16 cellular contexts compared by ENCODE assay signal in genomic region chr20:15155848-15156401, GRCh38.
"Had no signal": no experiment of that assay in that cellular context is flagged by ENCODE, and none has a peak within 500 bp of the region (broad histone marks: within the 10 kb centered on the region; RNA-seq: fewer than 3 reads in every experiment).

No MANE protein-coding gene starts in this region.

- H3K27ac ChIP-seq: adrenal gland, sigmoid colon, testis had no signal

- H3K9me3 ChIP-seq: adrenal gland, sigmoid colon, testis had no signal

- ATAC-seq: activated T-helper 17 cell treated with anti-CD3 and anti-CD28 coated beads, Interleukin-2, amount 50 U/mL, for 72 hours; natural killer cell treated with Interleukin-12 subunit alpha and Interleukin-12 subunit beta and Interleukin-15 and Interleukin-18, amount 100 ng/mL, for 72 hours had no signal

- H3K36me3 Mint-ChIP-seq: activated naive CD4-positive, alpha-beta T cell treated with anti-CD3 and anti-CD28 coated beads, Interleukin-2, amount 10 ng/mL, durations not matched to agents 7 days and 5 days; natural killer cell treated with Interleukin-12 subunit alpha and Interleukin-12 subunit beta and Interleukin-15 and Interleukin-18, amount 100 ng/mL, for 72 hours had no signal

- H3K27ac Mint-ChIP-seq: activated naive CD4-positive, alpha-beta T cell treated with anti-CD3 and anti-CD28 coated beads, Interleukin-2, amount 10 ng/mL, durations not matched to agents 7 days and 5 days; activated T-helper 17 cell treated with anti-CD3 and anti-CD28 coated beads, Interleukin-2, amount 50 U/mL, for 72 hours; natural killer cell treated with Interleukin-12 subunit alpha and Interleukin-12 subunit beta and Interleukin-15 and Interleukin-18, amount 100 ng/mL, for 72 hours; progenitor cell of endocrine pancreas had no signal

- H3K4me1 Mint-ChIP-seq: activated naive CD4-positive, alpha-beta T cell treated with anti-CD3 and anti-CD28 coated beads, Interleukin-2, amount 10 ng/mL, durations not matched to agents 7 days and 5 days; activated T-helper 17 cell treated with anti-CD3 and anti-CD28 coated beads, Interleukin-2, amount 50 U/mL, for 72 hours had no signal

- H3K4me3 ChIP-seq: adrenal gland, sigmoid colon, testis had no signal

- H3K4me3 Mint-ChIP-seq: activated naive CD4-positive, alpha-beta T cell treated with anti-CD3 and anti-CD28 coated beads, Interleukin-2, amount 10 ng/mL, durations not matched to agents 7 days and 5 days; activated T-helper 17 cell treated with anti-CD3 and anti-CD28 coated beads, Interleukin-2, amount 50 U/mL, for 72 hours; natural killer cell treated with Interleukin-12 subunit alpha and Interleukin-12 subunit beta and Interleukin-15 and Interleukin-18, amount 100 ng/mL, for 72 hours had no signal

- DNase-seq: activated CD4-positive, CD25-positive, alpha-beta regulatory T cell treated with anti-CD3 and anti-CD28 coated beads, Interleukin-2, amount 50 U/mL, for 72 hours; activated naive CD4-positive, alpha-beta T cell treated with anti-CD3 and anti-CD28 coated beads, Interleukin-2, amount 10 ng/mL, durations not matched to agents 7 days and 5 days; adrenal gland; central memory CD4-positive, alpha-beta T cell; cortex of kidney; effector memory CD4-positive, alpha-beta T cell; glutamatergic neuron; occipital lobe; sigmoid colon; stimulated activated CD4-positive, alpha-beta T cell treated with anti-CD3 and anti-CD28 coated beads, Interleukin-2, amount 100 ng/mL, for 24 hours; stimulated activated naive CD4-positive, alpha-beta T cell treated with Interleukin-2 at 50 U/mL for 16 hours; T-helper 9 cell; testis had no signal

- H3K4me1 ChIP-seq: adrenal gland, sigmoid colon, testis had no signal

- H3K27me3 ChIP-seq: adrenal gland, sigmoid colon, testis had no signal

- H3K36me3 ChIP-seq: adrenal gland, sigmoid colon had no signal

- H3K27me3 Mint-ChIP-seq: activated naive CD4-positive, alpha-beta T cell treated with anti-CD3 and anti-CD28 coated beads, Interleukin-2, amount 10 ng/mL, durations not matched to agents 7 days and 5 days; activated T-helper 17 cell treated with anti-CD3 and anti-CD28 coated beads, Interleukin-2, amount 50 U/mL, for 72 hours; natural killer cell treated with Interleukin-12 subunit alpha and Interleukin-12 subunit beta and Interleukin-15 and Interleukin-18, amount 100 ng/mL, for 72 hours had no signal
